Comparison of ENCODE assay signal across 9 cellular contexts in the genomic region with DNA sequence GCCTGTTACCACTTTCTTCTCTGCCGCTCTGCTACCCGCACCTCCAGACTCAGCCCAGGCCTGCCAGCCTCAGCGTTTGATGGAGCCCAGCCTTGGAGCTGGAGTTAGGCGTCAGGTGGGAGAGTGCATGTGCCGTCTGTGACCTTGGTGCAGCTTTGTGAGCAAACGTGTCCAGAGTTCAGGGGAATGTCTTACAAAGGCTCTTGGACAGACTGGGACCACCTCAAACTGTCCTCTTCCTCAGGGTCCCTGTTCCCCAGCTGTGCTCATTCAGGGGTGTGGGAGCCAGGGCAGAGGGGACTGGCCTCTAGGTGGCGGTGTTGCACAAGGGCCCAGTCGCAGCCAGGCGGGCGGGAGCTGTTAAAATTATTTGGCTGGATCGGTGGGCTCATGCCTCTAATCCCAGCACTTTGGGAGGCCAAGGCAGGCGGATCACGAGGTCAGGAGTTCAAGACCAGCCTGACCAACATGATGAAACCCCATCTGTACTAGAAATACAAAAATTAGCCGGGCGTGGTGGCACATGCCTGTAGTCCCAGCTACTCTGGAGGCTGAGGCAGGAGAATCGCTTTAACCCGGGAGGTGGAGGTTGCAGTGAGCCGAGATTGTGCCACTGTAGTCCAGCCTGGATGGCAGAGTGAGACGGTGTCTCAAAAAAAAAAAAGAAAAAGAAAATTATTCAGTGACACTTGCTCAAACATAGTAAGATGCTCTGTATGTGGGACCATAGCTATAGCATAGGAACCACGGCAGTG.
DNase-seq lines count a peak whose midpoint lies in the region; ATAC-seq and TF ChIP-seq lines count a peak whose summit lies in the region.
"Had no signal": no experiment of that assay in that cellular context is flagged by ENCODE, and none has a peak within 500 bp of the region (broad histone marks: within the 10 kb centered on the region; RNA-seq: fewer than 3 reads in every experiment).

No MANE protein-coding gene starts in this region.

- H3K36me3 Mint-ChIP-seq in glutamatergic neuron (ENCODE audit: unreplicated experiment) = peaks cover 5% of the 10 kb centered on the region
- H3K36me3 Mint-ChIP-seq in stimulated activated naive B cell treated with anti-CD40 and anti-IgM and Interleukin-4, amounts not matched to agents 10 μg/mL and 1 μg/mL and 100 μg/mL, for 72 hours = no peaks in the 10 kb centered on the region
- H3K36me3 Mint-ChIP-seq: activated naive CD8-positive, alpha-beta T cell had no signal

- TF ChIP-seq CTCF in glutamatergic neuron (IDR thresholded peaks at IDR 0.05; ENCODE audit: partially characterized antibody, unreplicated experiment) = peak; percentile 45

- H3K4me3 Mint-ChIP-seq in glutamatergic neuron (ENCODE audit: unreplicated experiment) = no peak overlapping the region
- no peak overlapping the region for H3K4me3 Mint-ChIP-seq in stimulated activated naive B cell treated with anti-CD40 and anti-IgM and Interleukin-4, amounts not matched to agents 10 μg/mL and 1 μg/mL and 100 μg/mL, for 72 hours
- H3K4me3 Mint-ChIP-seq: activated naive CD8-positive, alpha-beta T cell had no signal

- peaks cover 8% of the 10 kb centered on the region for H3K9me3 Mint-ChIP-seq in glutamatergic neuron (ENCODE audit: unreplicated experiment)
- H3K9me3 Mint-ChIP-seq in stimulated activated naive B cell treated with anti-CD40 and anti-IgM and Interleukin-4, amounts not matched to agents 10 μg/mL and 1 μg/mL and 100 μg/mL, for 72 hours = no peaks in the 10 kb centered on the region

- H3K27me3 Mint-ChIP-seq in glutamatergic neuron (ENCODE audit: unreplicated experiment) = peaks cover 13% of the 10 kb centered on the region
- peaks cover 0 to 4% of the 10 kb centered on the region in 2 donors for H3K27me3 Mint-ChIP-seq in stimulated activated naive B cell treated with anti-CD40 and anti-IgM and Interleukin-4, amounts not matched to agents 10 μg/mL and 1 μg/mL and 100 μg/mL, for 72 hours
- H3K27me3 Mint-ChIP-seq: activated naive CD8-positive, alpha-beta T cell had no signal

- H3K4me1 Mint-ChIP-seq in glutamatergic neuron (ENCODE audit: low read depth, unreplicated experiment) = peaks cover 9% of the 10 kb centered on the region
- no peaks in the 10 kb centered on the region for H3K4me1 Mint-ChIP-seq in stimulated activated naive B cell treated with anti-CD40 and anti-IgM and Interleukin-4, amounts not matched to agents 10 μg/mL and 1 μg/mL and 100 μg/mL, for 72 hours

- peak; percentile 35 for DNase-seq in stimulated activated CD4-positive, alpha-beta T cell treated with anti-CD3 and anti-CD28 coated beads, Interleukin-15, amount 100 ng/mL, for 24 hours
- DNase-seq in stimulated activated CD4-positive, alpha-beta T cell treated with anti-CD3 and anti-CD28 coated beads, Interleukin-4, amount 100 ng/mL, for 1 hour = no peak
- DNase-seq in UCSD-AML1 (lab: John Stamatoyannopoulos, UW; ENCODE audit: unreplicated experiment) = peak; percentile 32
- no peak for DNase-seq in glutamatergic neuron
- DNase-seq in stimulated activated naive B cell treated with anti-CD40 and anti-IgM and Interleukin-4, amounts not matched to agents 10 μg/mL and 1 μg/mL and 100 μg/mL, for 72 hours = no peak
- no peak for DNase-seq in NOMO-1 treated with DMSO at 0.1 percent for 48 hours (lab: John Stamatoyannopoulos, UW; ENCODE audit: unreplicated experiment)

- no peak overlapping the region for H3K27ac Mint-ChIP-seq in glutamatergic neuron (ENCODE audit: unreplicated experiment)
- no peak overlapping the region for H3K27ac Mint-ChIP-seq in stimulated activated naive B cell treated with anti-CD40 and anti-IgM and Interleukin-4, amounts not matched to agents 10 μg/mL and 1 μg/mL and 100 μg/mL, for 72 hours
- H3K27ac Mint-ChIP-seq: activated naive CD8-positive, alpha-beta T cell had no signal

- ATAC-seq in stimulated activated naive B cell treated with anti-CD40 and anti-IgM and Interleukin-4, amounts not matched to agents 10 μg/mL and 1 μg/mL and 100 μg/mL, for 72 hours (replicated peaks) = peak; percentile 36 to 48
- ATAC-seq in GM18907 (IDR thresholded peaks at IDR 0.05; ENCODE audit: unreplicated experiment) (no peak), HG02840 (IDR thresholded peaks at IDR 0.05; ENCODE audit: low FRiP score, unreplicated experiment) (no peak)

Comparison
In these comparisons a context has a peak if more than half of its experiments do, and no peak if none do; other contexts are left out.
1. DNase-seq: peak in stimulated activated CD4-positive, alpha-beta T cell treated with anti-CD3 and anti-CD28 coated beads, Interleukin-15, amount 100 ng/mL, for 24 hours (single experiment) and UCSD-AML1 (single experiment); none in stimulated activated CD4-positive, alpha-beta T cell treated with anti-CD3 and anti-CD28 coated beads, Interleukin-4, amount 100 ng/mL, for 1 hour (single experiment), glutamatergic neuron (single experiment), stimulated activated naive B cell treated with anti-CD40 and anti-IgM and Interleukin-4, amounts not matched to agents 10 μg/mL and 1 μg/mL and 100 μg/mL, for 72 hours (single experiment) and NOMO-1 treated with DMSO at 0.1 percent for 48 hours (single experiment).
2. ATAC-seq: peak in stimulated activated naive B cell treated with anti-CD40 and anti-IgM and Interleukin-4, amounts not matched to agents 10 μg/mL and 1 μg/mL and 100 μg/mL, for 72 hours (2 of 2); none in GM18907 (single experiment) and HG02840 (single experiment).